In the genomic region with DNA sequence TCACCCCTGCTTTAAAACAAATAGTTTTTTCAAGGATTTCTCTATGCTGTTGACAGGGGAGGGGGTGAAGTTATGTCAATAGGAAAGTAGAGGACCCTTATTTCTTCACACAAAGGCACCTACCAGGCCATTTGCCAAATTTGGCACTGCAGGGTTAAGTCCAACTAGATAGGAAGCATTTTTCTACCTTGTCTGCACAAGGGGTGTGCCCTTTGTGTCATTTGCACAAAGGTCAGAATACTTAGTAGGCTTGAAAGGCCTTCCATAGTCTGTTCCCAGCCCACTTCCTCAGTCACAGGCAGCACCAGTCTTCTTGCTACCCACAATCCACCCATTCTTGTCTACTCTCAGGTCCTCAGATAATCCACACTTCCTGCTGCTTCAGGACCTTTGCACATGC, we compare ENCODE assay signal across 36 cellular contexts. TPM values are rescaled to one million over a fixed set of nuclear protein-coding genes. Genes with fewer than 3 reads are reported as not detected.
"Had no signal": no experiment of that assay in that cellular context is flagged by ENCODE, and none has a peak within 500 bp of the region (broad histone marks: within the 10 kb centered on the region; RNA-seq: fewer than 3 reads in every experiment).

No MANE protein-coding gene starts in this region.

- DNase-seq: activated CD4-positive, alpha-beta memory T cell treated with anti-CD3 and anti-CD28 coated beads for 36 hours; activated CD4-positive, alpha-beta T cell treated with anti-CD3 and anti-CD28 coated beads, Interleukin-2, amount 50 U/mL, for 1 hour; activated CD8-positive, alpha-beta memory T cell treated with anti-CD3 and anti-CD28 coated beads, Interleukin-2, amount 50 U/mL, for 4 hours; activated gamma-delta T cell treated with Interleukin-2 at 50 U/mL for 16 hours; activated naive CD4-positive, alpha-beta T cell treated with anti-CD3 and anti-CD28 coated beads for 36 hours; activated T-cell treated with anti-CD3 and anti-CD28 coated beads for 4 hours; activated T-cell treated with anti-CD3 and anti-CD28 coated beads, Interleukin-2, amount 50 U/mL, for 4 hours; adrenal gland; body of pancreas; central memory CD4-positive, alpha-beta T cell; Karpas-422; KBM-7; NCI-H1048; NCI-H1105 treated with DMSO at 0.1 percent for 48 hours; NCI-H1436; NCI-H1694; NCI-H1930; NCI-H2081 treated with DMSO at 0.1 percent for 48 hours; NCI-H345; NCI-H524 treated with DMSO at 0.1 percent for 48 hours; NK-92 treated with Interleukin-12 subunit alpha and Interleukin-12 subunit beta, amount 100 ng/mL, for 24 hours; PC-3; Peyer's patch; RPMI8226; SHP77 treated with DMSO at 0.1 percent for 48 hours; T-cell; T-helper 17 cell; T-helper 9 cell; WERI-Rb-1 had no signal

- H3K27ac Mint-ChIP-seq: activated CD4-positive, alpha-beta memory T cell treated with anti-CD3 and anti-CD28 coated beads for 36 hours; activated naive CD4-positive, alpha-beta T cell treated with anti-CD3 and anti-CD28 coated beads for 36 hours; activated naive CD4-positive, alpha-beta T cell treated with anti-CD3 and anti-CD28 coated beads, Interleukin-2, amount 50 U/mL, for 72 hours; activated T-helper 1 cell treated with anti-CD3 and anti-CD28 coated beads, Interleukin-12 subunit alpha, Interleukin-12 subunit beta, Interleukin-2, Interleukin-4 antibody, amounts not matched to agents 30 ng/mL and 10 ng/mL and 1 ng/mL, durations not matched to agents 14 hours and 24 hours and 36 hours; T-helper 17 cell had no signal

- H3K27ac ChIP-seq: adrenal gland, body of pancreas, Peyer's patch, SJSA1, WERI-Rb-1 had no signal

- H3K36me3 Mint-ChIP-seq: activated CD4-positive, alpha-beta memory T cell treated with anti-CD3 and anti-CD28 coated beads for 36 hours; activated naive CD4-positive, alpha-beta T cell treated with anti-CD3 and anti-CD28 coated beads, Interleukin-2, amount 50 U/mL, for 72 hours; T-cell had no signal

- H3K9me3 ChIP-seq: adrenal gland, body of pancreas, Peyer's patch, SJSA1 had no signal

- ATAC-seq: activated naive CD4-positive, alpha-beta T cell treated with anti-CD3 and anti-CD28 coated beads, Interleukin-2, amount 50 U/mL, for 72 hours; activated T-cell treated with anti-CD3 and anti-CD28 coated beads, Interleukin-2, amount 50 U/mL, for 4 hours; body of pancreas; PC-3; SK-N-SH treated with all-trans-retinoic acid at 6 μM for 48 hours; T-cell; T-helper 17 cell had no signal

- H3K9me3 Mint-ChIP-seq: activated CD4-positive, alpha-beta memory T cell treated with anti-CD3 and anti-CD28 coated beads for 36 hours; activated naive CD4-positive, alpha-beta T cell treated with anti-CD3 and anti-CD28 coated beads for 36 hours; activated naive CD4-positive, alpha-beta T cell treated with anti-CD3 and anti-CD28 coated beads, Interleukin-2, amount 50 U/mL, for 72 hours; activated T-cell treated with anti-CD3 and anti-CD28 coated beads, Interleukin-2, amount 50 U/mL, for 4 hours; activated T-helper 1 cell treated with anti-CD3 and anti-CD28 coated beads, Interleukin-12 subunit alpha, Interleukin-12 subunit beta, Interleukin-2, Interleukin-4 antibody, amounts not matched to agents 30 ng/mL and 10 ng/mL and 1 ng/mL, durations not matched to agents 14 hours and 24 hours and 36 hours; T-cell had no signal

- H3K4me3 ChIP-seq: adrenal gland, body of pancreas, MG63, Peyer's patch, SJSA1 had no signal

- FAIRE-seq: astrocyte had no signal

- H3K36me3 ChIP-seq: adrenal gland, MG63, Peyer's patch, SJSA1, WERI-Rb-1 had no signal

- H3K4me3 Mint-ChIP-seq: activated CD4-positive, alpha-beta memory T cell treated with anti-CD3 and anti-CD28 coated beads for 36 hours; activated naive CD4-positive, alpha-beta T cell treated with anti-CD3 and anti-CD28 coated beads for 36 hours; activated T-cell treated with anti-CD3 and anti-CD28 coated beads, Interleukin-2, amount 50 U/mL, for 4 hours; activated T-helper 1 cell treated with anti-CD3 and anti-CD28 coated beads, Interleukin-12 subunit alpha, Interleukin-12 subunit beta, Interleukin-2, Interleukin-4 antibody, amounts not matched to agents 30 ng/mL and 10 ng/mL and 1 ng/mL, durations not matched to agents 14 hours and 24 hours and 36 hours; T-cell; T-helper 17 cell had no signal

- H3K27me3 ChIP-seq: body of pancreas, MG63, Peyer's patch had no signal

- H3K4me1 ChIP-seq: adrenal gland, Peyer's patch, SJSA1 had no signal

RNA-seq across cellular contexts. Expression of gene TACSTD2, which starts 7.0 kb away (rescaled TPM):
- total RNA-seq: activated CD4-positive, alpha-beta memory T cell treated with anti-CD3 and anti-CD28 coated beads for 36 hours; activated naive CD4-positive, alpha-beta T cell treated with anti-CD3 and anti-CD28 coated beads for 36 hours; activated T-helper 1 cell treated with anti-CD3 and anti-CD28 coated beads, Interleukin-12 subunit alpha, Interleukin-12 subunit beta, Interleukin-2, Interleukin-4 antibody, amounts not matched to agents 30 ng/mL and 10 ng/mL and 1 ng/mL, durations not matched to agents 14 hours and 24 hours and 36 hours; NCI-H460; SJSA1 had no signal
